ENCODE assay signal across 1 cellular context in the genomic region with DNA sequence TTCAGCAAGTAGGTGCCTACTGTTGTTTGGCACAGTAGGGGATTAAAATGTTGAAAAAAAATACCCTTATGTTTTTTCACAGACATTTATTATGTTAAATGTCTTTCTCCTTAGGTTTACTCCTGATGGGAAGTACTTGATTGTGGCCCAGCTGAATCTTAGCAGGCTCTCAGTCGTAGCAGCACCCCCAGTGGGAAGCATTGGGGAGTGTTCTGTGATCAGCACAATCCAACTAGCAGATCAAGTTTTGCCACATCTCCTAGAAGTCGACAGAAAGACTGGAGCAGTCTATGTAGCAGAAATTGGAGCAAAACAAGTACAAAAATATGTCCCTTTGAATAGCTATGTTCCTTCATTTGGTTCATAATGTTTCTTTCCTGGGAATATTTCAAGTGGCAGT.
TF ChIP-seq lines count a peak whose summit lies in the region.

No MANE protein-coding gene starts in this region.

TF ChIP-seq in IMR-90, 13 proteins besides CTCF, POLR2A, EP300 and RAD21 (continued from another document):
- TF ChIP-seq, protein P1, sequence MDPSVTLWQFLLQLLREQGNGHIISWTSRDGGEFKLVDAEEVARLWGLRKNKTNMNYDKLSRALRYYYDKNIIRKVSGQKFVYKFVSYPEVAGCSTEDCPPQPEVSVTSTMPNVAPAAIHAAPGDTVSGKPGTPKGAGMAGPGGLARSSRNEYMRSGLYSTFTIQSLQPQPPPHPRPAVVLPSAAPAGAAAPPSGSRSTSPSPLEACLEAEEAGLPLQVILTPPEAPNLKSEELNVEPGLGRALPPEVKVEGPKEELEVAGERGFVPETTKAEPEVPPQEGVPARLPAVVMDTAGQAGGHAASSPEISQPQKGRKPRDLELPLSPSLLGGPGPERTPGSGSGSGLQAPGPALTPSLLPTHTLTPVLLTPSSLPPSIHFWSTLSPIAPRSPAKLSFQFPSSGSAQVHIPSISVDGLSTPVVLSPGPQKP (IDR thresholded peaks at IDR 0.05; ENCODE audit: borderline replicate concordance, low read depth, low read length): no peak
- TF ChIP-seq RFX5 (IDR thresholded peaks at IDR 0.05; ENCODE audit: low read depth, low read length) (no peak), CHD1 (IDR thresholded peaks at IDR 0.05; ENCODE audit: low read depth, low read length) (no peak), RCOR1 (IDR thresholded peaks at IDR 0.05; ENCODE audit: insufficient replicate concordance, low read length) (no peak), MAFK (IDR thresholded peaks at IDR 0.05; ENCODE audit: low read depth, low read length) (no peak), MAZ (IDR thresholded peaks at IDR 0.05; ENCODE audit: borderline replicate concordance, low read depth, low read length) (no peak)
